In genomic region chr11:35277827-35278226, GRCh38 we compare ENCODE assay signal across 26 cellular contexts.
"Had no signal": no experiment of that assay in that cellular context is flagged by ENCODE, and none has a peak within 500 bp of the region (broad histone marks: within the 10 kb centered on the region; RNA-seq: fewer than 3 reads in every experiment).

No MANE protein-coding gene starts in this region.

- FAIRE-seq: kidney, urothelium cell line had no signal

- H3K36me3 ChIP-seq: breast epithelium, colonic mucosa, heart left ventricle, thoracic aorta had no signal

- H3K36me3 Mint-ChIP-seq: activated CD4-positive, alpha-beta memory T cell treated with anti-CD3 and anti-CD28 coated beads for 36 hours; activated naive CD4-positive, alpha-beta T cell treated with anti-CD3 and anti-CD28 coated beads, Interleukin-2, amount 50 U/mL, for 24 hours had no signal

- ATAC-seq: activated naive CD8-positive, alpha-beta T cell treated with anti-CD3 and anti-CD28 coated beads, Interleukin-2, amount 50 U/mL, for 24 hours; activated T-cell treated with anti-CD3 and anti-CD28 coated beads, Interleukin-2, amount 50 U/mL, for 4 hours; heart left ventricle; right cardiac atrium; stimulated activated naive CD8-positive, alpha-beta T cell treated with anti-CD3 and anti-CD28 coated beads, Interleukin-15, Interleukin-2, amounts not matched to agents 100 U/mL and 50 U/mL, for 24 hours had no signal

- H3K9me3 ChIP-seq: breast epithelium, colonic mucosa, heart left ventricle, thoracic aorta had no signal

- H3K27ac ChIP-seq: colonic mucosa, heart left ventricle had no signal

- H3K4me3 ChIP-seq: breast epithelium, colonic mucosa, heart left ventricle, thoracic aorta had no signal

- DNase-seq: activated CD4-positive, alpha-beta memory T cell treated with anti-CD3 and anti-CD28 coated beads for 36 hours; activated CD4-positive, alpha-beta T cell treated with anti-CD3 and anti-CD28 coated beads for 4 hours; activated naive CD8-positive, alpha-beta T cell treated with anti-CD3 and anti-CD28 coated beads, Interleukin-2, amount 50 U/mL, for 24 hours; activated T-cell treated with anti-CD3 and anti-CD28 coated beads, Interleukin-2, amount 50 U/mL, for 4 hours; amygdala; colonic mucosa; effector memory CD4-positive, alpha-beta T cell; erythroblast; heart left ventricle; hypothalamus; immature natural killer cell; kidney; mesenchymal stem cell; posterior cingulate gyrus; right cardiac atrium; stimulated activated CD4-positive, alpha-beta T cell treated with anti-CD3 and anti-CD28 coated beads, Interleukin-15, amount 100 ng/mL, for 24 hours; stimulated activated CD4-positive, alpha-beta T cell treated with anti-CD3 and anti-CD28 coated beads, Interleukin-2, amount 100 ng/mL, for 24 hours; stimulated activated naive CD8-positive, alpha-beta T cell treated with anti-CD3 and anti-CD28 coated beads, Interleukin-15, Interleukin-2, amounts not matched to agents 100 U/mL and 50 U/mL, for 24 hours; T-helper 1 cell; trophoblast cell had no signal

- H3K4me3 Mint-ChIP-seq: activated CD4-positive, alpha-beta memory T cell treated with anti-CD3 and anti-CD28 coated beads for 36 hours; activated naive CD4-positive, alpha-beta T cell treated with anti-CD3 and anti-CD28 coated beads, Interleukin-2, amount 50 U/mL, for 24 hours; activated naive CD8-positive, alpha-beta T cell treated with anti-CD3 and anti-CD28 coated beads, Interleukin-2, amount 50 U/mL, for 24 hours; activated T-cell treated with anti-CD3 and anti-CD28 coated beads, Interleukin-2, amount 50 U/mL, for 4 hours; immature natural killer cell; nephron had no signal

- H3K27me3 ChIP-seq: breast epithelium, colonic mucosa, heart left ventricle had no signal

- H3K4me1 ChIP-seq: breast epithelium, colonic mucosa had no signal

- H3K27me3 Mint-ChIP-seq: activated naive CD4-positive, alpha-beta T cell treated with anti-CD3 and anti-CD28 coated beads, Interleukin-2, amount 50 U/mL, for 24 hours; activated naive CD8-positive, alpha-beta T cell treated with anti-CD3 and anti-CD28 coated beads, Interleukin-2, amount 50 U/mL, for 24 hours had no signal

- H3K27ac Mint-ChIP-seq: activated CD4-positive, alpha-beta memory T cell treated with anti-CD3 and anti-CD28 coated beads for 36 hours; activated naive CD8-positive, alpha-beta T cell treated with anti-CD3 and anti-CD28 coated beads, Interleukin-2, amount 50 U/mL, for 24 hours; activated T-helper 2 cell treated with anti-CD3 and anti-CD28 coated beads, Interferon-gamma antibody, Interleukin-2, Interleukin-4, amounts not matched to agents 10 μg/mL and 5 μg/mL and 100 μg/mL, durations not matched to agents 14 hours and 24 hours and 36 hours; immature natural killer cell; nephron had no signal
